8 cellular contexts compared by ENCODE assay signal in the genomic region with DNA sequence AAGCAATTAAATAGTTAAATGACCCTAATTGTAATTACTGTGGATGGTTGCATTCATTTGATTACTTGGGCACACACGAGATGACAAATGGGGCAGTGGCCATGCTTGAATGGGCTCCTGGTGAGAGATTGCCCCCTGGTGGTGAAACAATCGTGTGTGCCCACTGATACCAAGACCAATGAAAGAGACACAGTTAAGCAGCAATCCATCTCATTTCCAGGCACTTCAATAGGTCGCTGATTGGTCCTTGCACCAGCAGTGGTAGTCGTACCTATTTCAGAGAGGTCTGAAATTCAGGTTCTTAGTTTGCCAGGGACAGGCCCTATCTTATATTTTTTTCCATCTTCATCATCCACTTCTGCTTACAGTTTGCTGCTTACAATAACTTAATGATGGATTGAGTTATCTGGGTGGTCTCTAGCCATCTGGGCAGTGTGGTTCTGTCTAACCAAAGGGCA. TPM values are rescaled to one million over a fixed set of nuclear protein-coding genes. Genes with fewer than 3 reads are reported as not detected.
DNase-seq lines count a peak whose midpoint lies in the region; TF ChIP-seq lines count a peak whose summit lies in the region.

No MANE protein-coding gene starts in this region.

- H3K4me1 ChIP-seq in OCI-LY7 (ENCODE audit: insufficient read depth, low read length, poor library complexity, severe bottlenecking), result no peaks in the 10 kb centered on the region
- peaks cover 0 to 3% (median 0%) of the 10 kb centered on the region in 4 donors for H3K4me1 ChIP-seq in esophagus muscularis mucosa

- H3K4me2 ChIP-seq in OCI-LY7 (ENCODE audit: low read length), result no peak overlapping the region

- POLR2A ChIA-PET in OCI-LY7 (lab: Charles Lee), result interaction anchor here (0.7 kb wide), 1 partner anchor 98 kb away, joined by 4 read pairs; no protein-coding TSS in a partner anchor

- CTCF ChIA-PET in OCI-LY7 (lab: Charles Lee; ENCODE audit: unreplicated experiment), result interaction anchor here (0.6 kb wide), 1 partner anchor 772 kb away, joined by 3 read pairs; no protein-coding TSS in a partner anchor

- H3K4me3 Mint-ChIP-seq in nephron progenitor cell, result no peak overlapping the region

- H2AFZ ChIP-seq in OCI-LY7 (ENCODE audit: low read length), result no peak overlapping the region

- H3K9me2 ChIP-seq in OCI-LY7 (ENCODE audit: insufficient read depth, low read length), result no peaks in the 10 kb centered on the region

- H3K4me3 ChIP-seq in OCI-LY7 (ENCODE audit: low read depth, low read length, poor library complexity, severe bottlenecking), result no peak overlapping the region
- H3K4me3 ChIP-seq in esophagus muscularis mucosa, result no peak overlapping the region

- no peaks in the 10 kb centered on the region for H3K9me3 Mint-ChIP-seq in nephron progenitor cell

- H3K36me3 ChIP-seq in OCI-LY7 (ENCODE audit: insufficient read depth, low read length) (peaks cover 10% of the 10 kb centered on the region; the same call in 1 of the 2 replicates), esophagus muscularis mucosa (peaks cover 30 to 86% (median 59%) of the 10 kb centered on the region in 4 donors)

- no peaks in the 10 kb centered on the region for H3K79me2 ChIP-seq in OCI-LY7 (ENCODE audit: insufficient read depth, low read depth, low read length)

- 12% methylated on average over 4 of the region's 4 CpGs for WGBS in esophagus muscularis mucosa

- H3K27me3 Mint-ChIP-seq in nephron progenitor cell (ENCODE audit: low read depth, poor library complexity), result no peaks in the 10 kb centered on the region

- BruUV-seq in OCI-LY7 (replicated peaks; lab: Mats Ljungman, UMichigan), result no TSS peak

- H3K27me3 ChIP-seq in esophagus muscularis mucosa, result no peaks in the 10 kb centered on the region

- H3K4me1 Mint-ChIP-seq in nephron progenitor cell, result no peaks in the 10 kb centered on the region

- no peak overlapping the region for H3K27ac ChIP-seq in OCI-LY7 (ENCODE audit: low read depth, low read length, poor library complexity, severe bottlenecking)
- H3K27ac ChIP-seq in esophagus muscularis mucosa (replicated peaks in 1 of 4), result no peak overlapping the region

- TF ChIP-seq CTCF in OCI-LY7 (conservative IDR thresholded peaks at IDR 0.05; ENCODE audit: low read length) (peak; percentile 96), esophagus muscularis mucosa (IDR thresholded peaks at IDR 0.05) (peak; percentile 89 to 93 (median 91)), nephron progenitor cell (IDR thresholded peaks at IDR 0.05) (peak; percentile 88)

- TF ChIP-seq EP300 in esophagus muscularis mucosa (IDR thresholded peaks at IDR 0.05), result no peak

- DNase-seq in SHP77 (lab: John Stamatoyannopoulos, UW), result peak; percentile 19 to 34
- DNase-seq in SHP77 treated with DMSO at 0.1 percent for 48 hours (lab: John Stamatoyannopoulos, UW), result no peak
- DNase-seq in HuH-7.5 (ENCODE audit: low spot score), result peak; percentile 54
- DNase-seq in OCI-LY7 (ENCODE audit: low spot score), result peak; percentile 81
- DNase-seq in activated T-cell treated with anti-CD3 and anti-CD28 coated beads for 4 hours, result peak; percentile 74
- peak; percentile 95 for DNase-seq in esophagus muscularis mucosa (ENCODE audit: extremely low spot score)
- DNase-seq in nephron progenitor cell, result peak; percentile 78
- peak; percentile 69 for DNase-seq in stimulated activated naive CD4-positive, alpha-beta T cell treated with Interleukin-2 at 50 U/mL for 16 hours (lab: John Stamatoyannopoulos, UW)

- H3K27ac Mint-ChIP-seq in nephron progenitor cell, result no peak overlapping the region

- no peak for TF ChIP-seq POLR2A in esophagus muscularis mucosa (IDR thresholded peaks at IDR 0.05; ENCODE audit: low read depth)

- H3K9me3 ChIP-seq in OCI-LY7 (ENCODE audit: low read length), result no peaks in the 10 kb centered on the region
- no peaks in the 10 kb centered on the region for H3K9me3 ChIP-seq in esophagus muscularis mucosa

- H3K36me3 Mint-ChIP-seq in nephron progenitor cell (ENCODE audit: low read depth), result peaks cover 62% of the 10 kb centered on the region

- intact Hi-C loops in OCI-LY7 (cut with micrococcal nuclease; ENCODE audit: unreplicated experiment) (loop anchor here (1.0 kb wide), 3 partner anchors 65 to 419 kb away; partner anchors contain the start of gene SGPL1), esophagus muscularis mucosa (cut with DNase I) (loop anchor here (2.0 kb wide), 1 partner anchor 65 kb away; the partner anchor contains the start of gene SGPL1)

- no peaks in the 10 kb centered on the region for H4K20me1 ChIP-seq in OCI-LY7 (ENCODE audit: insufficient read depth, low read length)

RNA-seq across cellular contexts. Expression of gene PCBD1, which starts 8.3 kb away (rescaled TPM):
- total RNA-seq in OCI-LY7 (2014; rRNA removed; shearing (Covaris generic)), result 4.9 and 7.9 TPM in 2 replicates
- total RNA-seq in OCI-LY7 (2022) (20.7 and 25.4 TPM in 2 replicates), esophagus muscularis mucosa (100 to 1,000 TPM in 2 of 4 donors, 10 to 100 TPM in 2; 56.1 to 112 (median 80.8) TPM)
